8 cellular contexts compared by ENCODE assay signal in genomic region chr1:1407101-1407956, GRCh38. TPM values are rescaled to one million over a fixed set of nuclear protein-coding genes. Genes with fewer than 3 reads are reported as not detected.
DNase-seq lines count a peak whose midpoint lies in the region; TF ChIP-seq lines count a peak whose summit lies in the region.

Gene MRPL20 (minus strand): TSS chr1:1407293. CDS start chr1:1407217, 76 bp downstream.

- TF ChIP-seq CTCF in GM06990 (IDR thresholded peaks at IDR 0.05; ENCODE audit: insufficient read depth, low read length, poor library complexity, severe bottlenecking): no peak
- TF ChIP-seq CTCF in HFFc6 (IDR thresholded peaks at IDR 0.05): peak; percentile 40; the same call in 1 of the 2 replicates
- TF ChIP-seq CTCF in NB4 (IDR thresholded peaks at IDR 0.05; ENCODE audit: low read depth, low read length): no peak

- H3K9me3 Mint-ChIP-seq in HFFc6: peaks cover 3% of the 10 kb centered on the region; the same call in 1 of the 2 replicates
- H3K9me3 Mint-ChIP-seq in activated naive CD4-positive, alpha-beta T cell treated with anti-CD3 and anti-CD28 coated beads for 36 hours: no peaks in the 10 kb centered on the region

- intact Hi-C loops in activated naive CD4-positive, alpha-beta T cell treated with anti-CD3 and anti-CD28 coated beads for 36 hours (cut with micrococcal nuclease): loop anchor here (1.0 kb wide), 3 partner anchors 8 to 98 kb away; partner anchors contain the start of genes AURKAIP1 and CCNL2

- peak; percentile 94 for DNase-seq in GM06990 (ENCODE audit: extremely low read depth, insufficient read length)
- peak; percentile 87 for DNase-seq in HFFc6
- peak; percentile 95 for DNase-seq in NB4 (ENCODE audit: low read depth)
- DNase-seq in SK-N-DZ (ENCODE audit: low spot score): peak; percentile 84
- peak; percentile 97 for DNase-seq in activated naive CD4-positive, alpha-beta T cell treated with anti-CD3 and anti-CD28 coated beads for 36 hours
- peak; percentile 93 for DNase-seq in germinal center (ENCODE audit: low spot score)
- peak in 55 of 56 donors; percentile 49 to 96 (median 90) for DNase-seq in nucleus accumbens (lab: John Stamatoyannopoulos, UW)
- peak; percentile 96 for DNase-seq in superior temporal gyrus (ENCODE audit: extremely low spot score)

- H3K4me1 Mint-ChIP-seq in HFFc6 (ENCODE audit: low read depth): peaks cover 24% of the 10 kb centered on the region
- H3K4me1 Mint-ChIP-seq in activated naive CD4-positive, alpha-beta T cell treated with anti-CD3 and anti-CD28 coated beads for 36 hours (ENCODE audit: low read depth): peaks cover 57% of the 10 kb centered on the region

- peak within 1 kb of the TSS; percentile 87 for H3K27ac Mint-ChIP-seq in HFFc6
- peak within 1 kb of the TSS; percentile 90 for H3K27ac Mint-ChIP-seq in activated naive CD4-positive, alpha-beta T cell treated with anti-CD3 and anti-CD28 coated beads for 36 hours

- TF ChIP-seq POLR2A in NB4 (IDR thresholded peaks at IDR 0.05; ENCODE audit: extremely low read depth, insufficient read length): peak; percentile 94

- peaks cover 8% of the 10 kb centered on the region; the same call in 1 of the 2 replicates for H3K27me3 Mint-ChIP-seq in HFFc6 (ENCODE audit: insufficient read depth)
- no peaks in the 10 kb centered on the region for H3K27me3 Mint-ChIP-seq in activated naive CD4-positive, alpha-beta T cell treated with anti-CD3 and anti-CD28 coated beads for 36 hours (ENCODE audit: low read depth)

- no peaks in the 10 kb centered on the region for H3K27me3 ChIP-seq in GM06990 (replicated peaks; ENCODE audit: control insufficient read depth, insufficient read depth, low read length)

- H3K4me3 ChIP-seq in GM06990 (replicated peaks; ENCODE audit: low read depth, low read length): peak within 1 kb of the TSS; percentile 97
- peak within 1 kb of the TSS; percentile 91 for H3K4me3 ChIP-seq in NB4 (ENCODE audit: low read depth, low read length)

- CTCF ChIA-PET in activated naive CD4-positive, alpha-beta T cell treated with anti-CD3 and anti-CD28 coated beads for 36 hours (lab: Charles Lee): interaction anchor here (0.8 kb wide), 1 partner anchor 34 kb away, joined by 3 read pairs; no protein-coding TSS in a partner anchor

- peaks cover 10% of the 10 kb centered on the region for H3K36me3 ChIP-seq in GM06990 (ENCODE audit: control insufficient read depth, insufficient read depth, low read length)

- peaks cover 57% of the 10 kb centered on the region for H3K36me3 Mint-ChIP-seq in HFFc6 (ENCODE audit: low read depth)
- peaks cover 32% of the 10 kb centered on the region for H3K36me3 Mint-ChIP-seq in activated naive CD4-positive, alpha-beta T cell treated with anti-CD3 and anti-CD28 coated beads for 36 hours (ENCODE audit: low read depth)

- peak within 1 kb of the TSS; percentile 93 for H3K4me3 Mint-ChIP-seq in HFFc6
- H3K4me3 Mint-ChIP-seq in activated naive CD4-positive, alpha-beta T cell treated with anti-CD3 and anti-CD28 coated beads for 36 hours: peak within 1 kb of the TSS; percentile 91

RNA-seq across cellular contexts. Expression of gene MRPL20, which starts in this region (rescaled TPM):
- total RNA-seq in HFFc6 (2021; fragmentation: NEBNext Ultra II Directional; extraction: Animal tissue kit (Norgen Biotek cat#: 25700)): 100 to 1,000 TPM; 131 to 154 (median 141) TPM
- 122 and 124 TPM in 2 replicates for polyA plus RNA-seq in SK-N-DZ (2014; cell fraction: cytosol; rRNA removed)
- 65.7 and 70.6 TPM in 2 replicates for polyA plus RNA-seq in SK-N-DZ (2014; cell fraction: nucleus; rRNA removed)
- 100 to 1,000 TPM; 103 to 107 TPM for total RNA-seq in activated naive CD4-positive, alpha-beta T cell treated with anti-CD3 and anti-CD28 coated beads for 36 hours

Comparison
In these comparisons a context has a peak if more than half of its experiments do, and no peak if none do; other contexts are left out.
1. Peak in every context shown above with its lines: DNase-seq and H3K4me3 ChIP-seq.